Comparison of ENCODE assay signal across 27 cellular contexts in the genomic region with DNA sequence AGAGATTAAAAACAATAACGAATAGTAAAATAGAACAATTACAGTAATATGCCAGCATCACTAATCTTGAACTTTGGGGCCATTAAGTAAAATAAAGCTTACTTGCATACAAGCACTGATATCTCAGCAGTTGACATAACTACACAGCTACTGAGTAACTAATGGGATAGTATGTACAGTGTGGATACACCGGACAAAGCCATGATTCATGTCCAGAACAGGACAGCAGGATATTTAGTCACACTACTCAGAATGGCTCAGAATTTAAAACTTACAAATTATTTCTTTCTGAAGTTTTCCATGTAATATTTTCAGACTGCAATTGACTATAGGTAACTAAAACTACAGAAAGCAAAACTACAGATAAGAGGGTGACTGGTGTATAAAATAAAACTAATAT.
A peak's percentile ranks its signal among the peaks of the same experiment; 100 is the strongest.
DNase-seq lines count a peak whose midpoint lies in the region; ATAC-seq and TF ChIP-seq lines count a peak whose summit lies in the region.
"Had no signal": no experiment of that assay in that cellular context is flagged by ENCODE, and none has a peak within 500 bp of the region (broad histone marks: within the 10 kb centered on the region; RNA-seq: fewer than 3 reads in every experiment).

No MANE protein-coding gene starts in this region.

- H2AFZ ChIP-seq in mesenchymal stem cell (ENCODE audit: low read depth, low read length) = no peak overlapping the region

- no peak overlapping the region for H3K23ac ChIP-seq in mesenchymal stem cell (ENCODE audit: low read length in 2 of 2)

- peak; percentile 48 for DNase-seq in HT1080 (ENCODE audit: low read depth)
- peak; percentile 11 for DNase-seq in brain microvascular endothelial cell
- DNase-seq in fibroblast of pulmonary artery (ENCODE audit: low read depth) = peak; percentile 21
- peak; percentile 8 for DNase-seq in renal cortical epithelial cell (ENCODE audit: low read depth)
- no peak for DNase-seq in heart left ventricle
- no peak for DNase-seq in mesenchymal stem cell
- no peak for DNase-seq in tibial artery
- DNase-seq: CD8-positive, alpha-beta memory T cell; DMS 273 treated with DMSO at 0.1 percent for 48 hours; DMS79; EL; GF-D8; GOT3; Kasumi-1; NCI-H1105 treated with DMSO at 0.1 percent for 48 hours; NCI-H2029 treated with DMSO at 0.1 percent for 48 hours; NCI-H2227 treated with DMSO at 0.1 percent for 48 hours; NCI-H510A; NCI-H69; SIG-M5 had no signal

- TF ChIP-seq POLR2A in heart left ventricle (IDR thresholded peaks at IDR 0.05) = no peak

- H3K4me1 ChIP-seq in heart left ventricle = no peaks in the 10 kb centered on the region
- no peaks in the 10 kb centered on the region for H3K4me1 ChIP-seq in mesenchymal stem cell (ENCODE audit: control insufficient read depth, insufficient read depth, low read depth, low read length)
- no peaks in the 10 kb centered on the region for H3K4me1 ChIP-seq in tibial artery
- H3K4me1 ChIP-seq: HAP-1 had no signal

- peaks cover 2% of the 10 kb centered on the region for H3K79me1 ChIP-seq in mesenchymal stem cell (replicated peaks; ENCODE audit: low read length, poor library complexity, severe bottlenecking)

- H3K4me3 ChIP-seq in brain microvascular endothelial cell (ENCODE audit: low read depth, low read length) (no peak overlapping the region), fibroblast of pulmonary artery (replicated peaks; ENCODE audit: low read depth, low read length) (no peak overlapping the region), heart left ventricle (no peak overlapping the region), mesenchymal stem cell (ENCODE audit: insufficient read depth in 1 of 2, low read depth in 1 of 2, low read length in 2 of 2) (no peak overlapping the region), tibial artery (no peak overlapping the region)
- H3K4me3 ChIP-seq: HAP-1, K562, SK-N-MC had no signal

- H3K4ac ChIP-seq in mesenchymal stem cell (ENCODE audit: low read depth in 1 of 2, low read length in 2 of 2) = no peak overlapping the region

- no peak overlapping the region for H2BK120ac ChIP-seq in mesenchymal stem cell (ENCODE audit: low read depth, low read length)

- no peak overlapping the region for H2BK15ac ChIP-seq in mesenchymal stem cell (ENCODE audit: low read depth, poor library complexity, severe bottlenecking)

- no peak overlapping the region for H3K27ac ChIP-seq in brain microvascular endothelial cell
- no peak overlapping the region for H3K27ac ChIP-seq in heart left ventricle
- H3K27ac ChIP-seq in mesenchymal stem cell (ENCODE audit: low read length, poor library complexity, severe bottlenecking) = no peak overlapping the region
- H3K27ac ChIP-seq in tibial artery = no peak overlapping the region
- H3K27ac ChIP-seq: C4-2B, SK-N-MC had no signal

- H3K4me2 ChIP-seq in mesenchymal stem cell (ENCODE audit: low read length, poor library complexity, severe bottlenecking) = no peak overlapping the region

- no peak for TF ChIP-seq CTCF in brain microvascular endothelial cell (IDR thresholded peaks at IDR 0.05; ENCODE audit: low read depth, low read length, missing control alignments)
- no peak for TF ChIP-seq CTCF in fibroblast of pulmonary artery (IDR thresholded peaks at IDR 0.05; ENCODE audit: low read length, missing control alignments)
- TF ChIP-seq CTCF in heart left ventricle (IDR thresholded peaks at IDR 0.05) = no peak
- no peak for TF ChIP-seq CTCF in tibial artery (IDR thresholded peaks at IDR 0.05)

- no peak overlapping the region for H3K9ac ChIP-seq in mesenchymal stem cell (ENCODE audit: low read length)

- no peak overlapping the region for H2BK5ac ChIP-seq in mesenchymal stem cell (ENCODE audit: low read depth, low read length, poor library complexity, severe bottlenecking)

- H3K27me3 ChIP-seq in brain microvascular endothelial cell (replicated peaks) = no peaks in the 10 kb centered on the region
- no peaks in the 10 kb centered on the region for H3K27me3 ChIP-seq in heart left ventricle
- H3K27me3 ChIP-seq in mesenchymal stem cell (ENCODE audit: control insufficient read depth in 1 of 2, insufficient read depth in 1 of 2, low read length in 2 of 2) = no peaks in the 10 kb centered on the region
- H3K27me3 ChIP-seq in tibial artery = no peaks in the 10 kb centered on the region

- intact Hi-C loops in heart left ventricle (cut with DNase I) = no loop called here
- intact Hi-C loops in tibial artery (cut with DNase I; ENCODE audit: low total_unique reads) = no loop called here

- H3K14ac ChIP-seq in mesenchymal stem cell (ENCODE audit: low read length in 2 of 2) = no peak overlapping the region

- in situ Hi-C loops in brain microvascular endothelial cell (cut with HindIII; ENCODE audit: low pct_ligation_motif_present, low sequenced_read_pairs) = loop anchor here (25.0 kb wide), 1 partner anchor 417 kb away; the partner anchor contains the start of gene CDH13

- no peak overlapping the region for H4K8ac ChIP-seq in mesenchymal stem cell (ENCODE audit: low read length)

- H3K9me3 ChIP-seq in heart left ventricle (no peaks in the 10 kb centered on the region), mesenchymal stem cell (ENCODE audit: control insufficient read depth, low read length) (peaks cover 4% of the 10 kb centered on the region), tibial artery (no peaks in the 10 kb centered on the region)
- H3K9me3 ChIP-seq: HAP-1 had no signal

- no peak overlapping the region for H3K18ac ChIP-seq in mesenchymal stem cell (ENCODE audit: low read depth in 1 of 2, low read length in 2 of 2)

- no peak overlapping the region for H2AK5ac ChIP-seq in mesenchymal stem cell (ENCODE audit: low read length, severe bottlenecking)

- H4K91ac ChIP-seq in mesenchymal stem cell (ENCODE audit: low read length) = no peak overlapping the region

- WGBS in heart left ventricle, 4 donors = 89 to 93% (median 92%) methylated on average over 2 of the region's 2 CpGs
- WGBS in mesenchymal stem cell = no CpG with 5 or more reads among the region's 2 CpGs

- no peaks in the 10 kb centered on the region for H3K36me3 ChIP-seq in brain microvascular endothelial cell (replicated peaks)
- no peaks in the 10 kb centered on the region for H3K36me3 ChIP-seq in heart left ventricle
- H3K36me3 ChIP-seq in mesenchymal stem cell (ENCODE audit: control insufficient read depth in 1 of 2, insufficient read depth in 2 of 2, low read depth in 1 of 2, low read length in 2 of 2) = no peaks in the 10 kb centered on the region
- no peaks in the 10 kb centered on the region for H3K36me3 ChIP-seq in tibial artery
- H3K36me3 ChIP-seq: HAP-1 had no signal

- H2BK12ac ChIP-seq in mesenchymal stem cell (ENCODE audit: low read length in 2 of 2) = no peak overlapping the region

- ATAC-seq in heart left ventricle = no peak
- ATAC-seq in HG03457 (IDR thresholded peaks at IDR 0.05; ENCODE audit: unreplicated experiment) = no peak
- ATAC-seq: HepG2, K562, Panc1 had no signal

Comparison
In these comparisons a context has a peak if more than half of its experiments do, and no peak if none do; other contexts are left out.
1. DNase-seq: peak in HT1080 (single experiment), brain microvascular endothelial cell (single experiment), fibroblast of pulmonary artery (single experiment) and renal cortical epithelial cell (single experiment); none in heart left ventricle (0 of 5), mesenchymal stem cell (single experiment) and tibial artery (0 of 2).